ENCODE assay signal across 2 cellular contexts in genomic region chr14:36229262-36229661, GRCh38.
A peak's percentile ranks its signal among the peaks of the same experiment; 100 is the strongest.
TF ChIP-seq lines count a peak whose summit lies in the region.

No MANE protein-coding gene starts in this region.

TF ChIP-seq in GM23338, 12 proteins besides CTCF, POLR2A, EP300 and RAD21:
- TF ChIP-seq POLR2AphosphoS5 (IDR thresholded peaks at IDR 0.05; ENCODE audit: low read depth) = no peak
- no peak for TF ChIP-seq ZNF331 (CRISPR knock-in tag; IDR thresholded peaks at IDR 0.05; ENCODE audit: low read depth)
- TF ChIP-seq EZH2 (IDR thresholded peaks at IDR 0.05; ENCODE audit: low read depth, unreplicated experiment) = no peak
- no peak for TF ChIP-seq STAT1 (IDR thresholded peaks at IDR 0.05; ENCODE audit: unreplicated experiment)
- peak; percentile 23; the same call in 1 of the 2 replicates for TF ChIP-seq NANOG (IDR thresholded peaks at IDR 0.05; ENCODE audit: borderline replicate concordance)
- no peak for TF ChIP-seq CREB1 (CRISPR knock-in tag; IDR thresholded peaks at IDR 0.05; ENCODE audit: low read depth)
- TF ChIP-seq, protein P1, sequence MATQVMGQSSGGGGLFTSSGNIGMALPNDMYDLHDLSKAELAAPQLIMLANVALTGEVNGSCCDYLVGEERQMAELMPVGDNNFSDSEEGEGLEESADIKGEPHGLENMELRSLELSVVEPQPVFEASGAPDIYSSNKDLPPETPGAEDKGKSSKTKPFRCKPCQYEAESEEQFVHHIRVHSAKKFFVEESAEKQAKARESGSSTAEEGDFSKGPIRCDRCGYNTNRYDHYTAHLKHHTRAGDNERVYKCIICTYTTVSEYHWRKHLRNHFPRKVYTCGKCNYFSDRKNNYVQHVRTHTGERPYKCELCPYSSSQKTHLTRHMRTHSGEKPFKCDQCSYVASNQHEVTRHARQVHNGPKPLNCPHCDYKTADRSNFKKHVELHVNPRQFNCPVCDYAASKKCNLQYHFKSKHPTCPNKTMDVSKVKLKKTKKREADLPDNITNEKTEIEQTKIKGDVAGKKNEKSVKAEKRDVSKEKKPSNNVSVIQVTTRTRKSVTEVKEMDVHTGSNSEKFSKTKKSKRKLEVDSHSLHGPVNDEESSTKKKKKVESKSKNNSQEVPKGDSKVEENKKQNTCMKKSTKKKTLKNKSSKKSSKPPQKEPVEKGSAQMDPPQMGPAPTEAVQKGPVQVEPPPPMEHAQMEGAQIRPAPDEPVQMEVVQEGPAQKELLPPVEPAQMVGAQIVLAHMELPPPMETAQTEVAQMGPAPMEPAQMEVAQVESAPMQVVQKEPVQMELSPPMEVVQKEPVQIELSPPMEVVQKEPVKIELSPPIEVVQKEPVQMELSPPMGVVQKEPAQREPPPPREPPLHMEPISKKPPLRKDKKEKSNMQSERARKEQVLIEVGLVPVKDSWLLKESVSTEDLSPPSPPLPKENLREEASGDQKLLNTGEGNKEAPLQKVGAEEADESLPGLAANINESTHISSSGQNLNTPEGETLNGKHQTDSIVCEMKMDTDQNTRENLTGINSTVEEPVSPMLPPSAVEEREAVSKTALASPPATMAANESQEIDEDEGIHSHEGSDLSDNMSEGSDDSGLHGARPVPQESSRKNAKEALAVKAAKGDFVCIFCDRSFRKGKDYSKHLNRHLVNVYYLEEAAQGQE (IDR thresholded peaks at IDR 0.05; ENCODE audit: unreplicated experiment) = no peak
- no peak for TF ChIP-seq JUNB (IDR thresholded peaks at IDR 0.05; ENCODE audit: unreplicated experiment)
- no peak for TF ChIP-seq ZNF114 (CRISPR knock-in tag; IDR thresholded peaks at IDR 0.05)
- TF ChIP-seq ZNF462 (CRISPR knock-in tag; IDR thresholded peaks at IDR 0.05) = peak; percentile 59
- TF ChIP-seq, protein P2, sequence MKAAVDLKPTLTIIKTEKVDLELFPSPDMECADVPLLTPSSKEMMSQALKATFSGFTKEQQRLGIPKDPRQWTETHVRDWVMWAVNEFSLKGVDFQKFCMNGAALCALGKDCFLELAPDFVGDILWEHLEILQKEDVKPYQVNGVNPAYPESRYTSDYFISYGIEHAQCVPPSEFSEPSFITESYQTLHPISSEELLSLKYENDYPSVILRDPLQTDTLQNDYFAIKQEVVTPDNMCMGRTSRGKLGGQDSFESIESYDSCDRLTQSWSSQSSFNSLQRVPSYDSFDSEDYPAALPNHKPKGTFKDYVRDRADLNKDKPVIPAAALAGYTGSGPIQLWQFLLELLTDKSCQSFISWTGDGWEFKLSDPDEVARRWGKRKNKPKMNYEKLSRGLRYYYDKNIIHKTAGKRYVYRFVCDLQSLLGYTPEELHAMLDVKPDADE (IDR thresholded peaks at IDR 0.05) = no peak
- no peak for TF ChIP-seq EZH2phosphoT487 (IDR thresholded peaks at IDR 0.05; ENCODE audit: unreplicated experiment)

TF ChIP-seq in H1, 55 proteins besides CTCF, POLR2A, EP300 and RAD21 (continued from another document):
- TF ChIP-seq GABPA (IDR thresholded peaks at IDR 0.05; ENCODE audit: borderline replicate concordance, insufficient read depth, low read length) = no peak
